Comparison of ENCODE assay signal across 8 cellular contexts in the genomic region with DNA sequence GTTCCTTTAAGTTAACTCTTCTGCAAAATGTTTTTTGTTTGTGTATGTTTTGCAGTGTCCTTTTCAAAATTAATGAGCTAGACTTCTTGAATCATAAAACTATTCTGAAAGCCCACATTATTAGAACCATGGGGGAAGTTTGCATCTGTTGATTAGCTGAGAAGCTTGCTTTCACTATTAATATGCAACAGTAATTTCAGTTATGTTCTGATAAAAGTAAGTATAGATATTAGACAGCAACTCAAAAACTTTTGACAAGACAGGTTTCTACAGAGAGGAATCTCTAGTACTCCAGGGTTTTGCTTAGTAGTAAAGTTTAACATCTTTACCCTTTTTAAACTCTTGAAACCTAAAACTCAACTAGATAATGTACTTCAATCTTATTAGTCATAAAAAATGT.
A peak's percentile ranks its signal among the peaks of the same experiment; 100 is the strongest.
DNase-seq lines count a peak whose midpoint lies in the region; ATAC-seq and TF ChIP-seq lines count a peak whose summit lies in the region.

No MANE protein-coding gene starts in this region.

- DNase-seq in GM10248 (ENCODE audit: extremely low spot score), result peak; percentile 33
- DNase-seq in NCI-H345 treated with DMSO at 0.1 percent for 48 hours (lab: John Stamatoyannopoulos, UW; ENCODE audit: unreplicated experiment), result no peak
- no peak for DNase-seq in NCI-H1417 treated with DMSO at 0.1 percent for 48 hours (lab: John Stamatoyannopoulos, UW)
- DNase-seq in activated CD8-positive, alpha-beta memory T cell treated with anti-CD3 and anti-CD28 coated beads, Interleukin-2, amount 50 U/mL, for 48 hours, result no peak
- DNase-seq in epidermal melanocyte (ENCODE audit: insufficient read length, low spot score), result no peak

- POLR2A ChIA-PET in GM10248 (lab: Yijun Ruan, JAX), result no interaction called here

- ATAC-seq in GM19035 (IDR thresholded peaks at IDR 0.05; ENCODE audit: unreplicated experiment), result peak; percentile 65
- peak; percentile 68 for ATAC-seq in HG02798 (IDR thresholded peaks at IDR 0.05; ENCODE audit: poor library complexity, unreplicated experiment)
- ATAC-seq in HG03571 (IDR thresholded peaks at IDR 0.05; ENCODE audit: unreplicated experiment), result peak; percentile 63

- TF ChIP-seq CTCF in GM10248 (IDR thresholded peaks at IDR 0.05; ENCODE audit: control extremely low read depth, extremely low read depth, low read depth, missing control alignments), result no peak

- CTCF ChIA-PET in GM10248 (lab: Yijun Ruan, JAX), result interaction anchor here (0.9 to 5.3 kb wide), 7 partner anchors 9 to 38 kb away, joined by 3 to 22 read pairs (median 5); no protein-coding TSS in a partner anchor
